8 cellular contexts compared by ENCODE assay signal in genomic region chr9:84261082-84261746, GRCh38.
A peak's percentile ranks its signal among the peaks of the same experiment; 100 is the strongest.
DNase-seq lines count a peak whose midpoint lies in the region; ATAC-seq, FAIRE-seq and TF ChIP-seq lines count a peak whose summit lies in the region.

No MANE protein-coding gene starts in this region.

- peaks cover 1% of the 10 kb centered on the region for H3K9me3 Mint-ChIP-seq in glutamatergic neuron (ENCODE audit: unreplicated experiment)

- in situ Hi-C loops in Caki2 (cut with HindIII; ENCODE audit: low pct_unique_long_range_greater_than_20kb, low sequenced_read_pairs): no loop called here

- H3K27me3 ChIP-seq in pancreas (no peaks in the 10 kb centered on the region), upper lobe of right lung (no peaks in the 10 kb centered on the region)

- H3K4me3 Mint-ChIP-seq in glutamatergic neuron (ENCODE audit: unreplicated experiment): no peak overlapping the region

- H3K36me3 ChIP-seq in pancreas: no peaks in the 10 kb centered on the region
- H3K36me3 ChIP-seq in upper lobe of right lung: no peaks in the 10 kb centered on the region

- H3K27ac Mint-ChIP-seq in glutamatergic neuron (ENCODE audit: unreplicated experiment): no peak overlapping the region

- peaks cover 19% of the 10 kb centered on the region for H3K4me1 Mint-ChIP-seq in glutamatergic neuron (ENCODE audit: low read depth, unreplicated experiment)

- POLR2A ChIA-PET in RWPE1 (lab: Yijun Ruan, JAX; ENCODE audit: low non-redundant PET): no interaction called here

- no peaks in the 10 kb centered on the region for H3K4me1 ChIP-seq in pancreas
- no peaks in the 10 kb centered on the region for H3K4me1 ChIP-seq in upper lobe of right lung

- peak; percentile 44 for DNase-seq in Caki2 (ENCODE audit: low read depth)
- DNase-seq in M059J (ENCODE audit: low read depth): peak; percentile 82
- DNase-seq in RWPE1 (ENCODE audit: low spot score): peak; percentile 87
- DNase-seq in activated naive CD4-positive, alpha-beta T cell treated with anti-CD3 and anti-CD28 coated beads, Interleukin-2, amount 50 U/mL, for 16 hours: peak; percentile 55
- DNase-seq in glutamatergic neuron: peak; percentile 92
- DNase-seq in pancreas: peak; percentile 56 to 88 (median 80)
- peak; percentile 89 for DNase-seq in upper lobe of right lung

- TF ChIP-seq CTCF in RWPE1 (conservative IDR thresholded peaks at IDR 0.05; ENCODE audit: low read depth) (peak; percentile 92), glutamatergic neuron (IDR thresholded peaks at IDR 0.05; ENCODE audit: partially characterized antibody, unreplicated experiment) (peak; percentile 86), pancreas (IDR thresholded peaks at IDR 0.05) (peak; percentile 72 to 90 (median 86)), upper lobe of right lung (IDR thresholded peaks at IDR 0.05) (peak; percentile 92)

- H3K36me3 Mint-ChIP-seq in glutamatergic neuron (ENCODE audit: unreplicated experiment): no peaks in the 10 kb centered on the region

- H3K27me3 Mint-ChIP-seq in glutamatergic neuron (ENCODE audit: unreplicated experiment): no peaks in the 10 kb centered on the region

- WGBS in pancreas, 2 donors: 27 to 31% methylated on average over 12 of the region's 12 CpGs

- peak overlapping the region in 1 of 4 donors; percentile 29 for H3K4me3 ChIP-seq in pancreas
- H3K4me3 ChIP-seq in upper lobe of right lung: no peak overlapping the region

- ATAC-seq in GM21529 (IDR thresholded peaks at IDR 0.05; ENCODE audit: unreplicated experiment) (peak; percentile 93), pancreas (peak; percentile 94 to 100 (median 98)), upper lobe of right lung (peak; percentile 99)

- H3K9me3 ChIP-seq in pancreas: no peaks in the 10 kb centered on the region
- no peaks in the 10 kb centered on the region for H3K9me3 ChIP-seq in upper lobe of right lung

- peak overlapping the region; percentile 32; the same call in 1 of the 2 replicates for H3K27ac ChIP-seq in RWPE1
- H3K27ac ChIP-seq in pancreas: no peak overlapping the region
- H3K27ac ChIP-seq in upper lobe of right lung: no peak overlapping the region

- FAIRE-seq in pancreas (lab: Jason Lieb, UNC): peak; percentile 56

- intact Hi-C loops in pancreas (cut with DNase I) (loop anchor here in 1 of 3 donors (10.0 kb wide), 1 partner anchor 326 kb away; no protein-coding TSS in a partner anchor), upper lobe of right lung (cut with DNase I) (no loop called here)

- CTCF ChIA-PET in RWPE1 (lab: Yijun Ruan, JAX): interaction anchor here (0.5 to 1.8 kb wide), 52 partner anchors 9 to 1247 kb away, joined by 3 to 21 read pairs (median 4); partner anchors contain the start of genes HNRNPK, KIF27 and RMI1
